In the genomic region with DNA sequence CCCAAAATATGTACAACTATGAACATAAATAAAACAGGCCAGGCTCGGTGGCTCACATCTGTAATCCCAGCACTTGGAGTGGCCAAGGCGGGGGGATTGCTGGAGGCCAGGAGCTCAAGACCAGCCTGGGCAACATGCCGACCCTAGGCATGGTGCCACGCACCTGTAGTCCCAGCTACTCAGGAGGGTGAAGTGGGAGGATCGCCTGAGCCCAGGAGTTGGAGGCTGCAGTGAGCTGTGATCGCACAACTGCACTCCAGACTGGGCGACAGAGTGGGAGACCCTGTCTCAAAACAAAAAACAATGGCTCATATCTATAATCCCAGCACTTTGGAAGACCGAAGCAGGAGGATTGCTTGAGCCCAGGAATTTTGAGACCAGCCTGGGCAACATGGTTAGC, we compare ENCODE assay signal across 1 cellular context.
A peak's percentile ranks its signal among the peaks of the same experiment; 100 is the strongest.
TF ChIP-seq lines count a peak whose summit lies in the region.

No MANE protein-coding gene starts in this region.

TF ChIP-seq in HepG2, 621 proteins besides CTCF, POLR2A, EP300 and RAD21:
- TF ChIP-seq, protein P1, sequence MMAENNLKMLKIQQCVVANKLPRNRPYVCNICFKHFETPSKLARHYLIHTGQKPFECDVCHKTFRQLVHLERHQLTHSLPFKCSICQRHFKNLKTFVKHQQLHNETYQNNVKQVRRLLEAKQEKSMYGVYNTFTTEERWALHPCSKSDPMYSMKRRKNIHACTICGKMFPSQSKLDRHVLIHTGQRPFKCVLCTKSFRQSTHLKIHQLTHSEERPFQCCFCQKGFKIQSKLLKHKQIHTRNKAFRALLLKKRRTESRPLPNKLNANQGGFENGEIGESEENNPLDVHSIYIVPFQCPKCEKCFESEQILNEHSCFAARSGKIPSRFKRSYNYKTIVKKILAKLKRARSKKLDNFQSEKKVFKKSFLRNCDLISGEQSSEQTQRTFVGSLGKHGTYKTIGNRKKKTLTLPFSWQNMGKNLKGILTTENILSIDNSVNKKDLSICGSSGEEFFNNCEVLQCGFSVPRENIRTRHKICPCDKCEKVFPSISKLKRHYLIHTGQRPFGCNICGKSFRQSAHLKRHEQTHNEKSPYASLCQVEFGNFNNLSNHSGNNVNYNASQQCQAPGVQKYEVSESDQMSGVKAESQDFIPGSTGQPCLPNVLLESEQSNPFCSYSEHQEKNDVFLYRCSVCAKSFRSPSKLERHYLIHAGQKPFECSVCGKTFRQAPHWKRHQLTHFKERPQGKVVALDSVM (CRISPR knock-in tag; IDR thresholded peaks at IDR 0.05): 0 out of 2 replicates have a peak, but pooled peaks have one; percentile 29
- TF ChIP-seq, protein P2, sequence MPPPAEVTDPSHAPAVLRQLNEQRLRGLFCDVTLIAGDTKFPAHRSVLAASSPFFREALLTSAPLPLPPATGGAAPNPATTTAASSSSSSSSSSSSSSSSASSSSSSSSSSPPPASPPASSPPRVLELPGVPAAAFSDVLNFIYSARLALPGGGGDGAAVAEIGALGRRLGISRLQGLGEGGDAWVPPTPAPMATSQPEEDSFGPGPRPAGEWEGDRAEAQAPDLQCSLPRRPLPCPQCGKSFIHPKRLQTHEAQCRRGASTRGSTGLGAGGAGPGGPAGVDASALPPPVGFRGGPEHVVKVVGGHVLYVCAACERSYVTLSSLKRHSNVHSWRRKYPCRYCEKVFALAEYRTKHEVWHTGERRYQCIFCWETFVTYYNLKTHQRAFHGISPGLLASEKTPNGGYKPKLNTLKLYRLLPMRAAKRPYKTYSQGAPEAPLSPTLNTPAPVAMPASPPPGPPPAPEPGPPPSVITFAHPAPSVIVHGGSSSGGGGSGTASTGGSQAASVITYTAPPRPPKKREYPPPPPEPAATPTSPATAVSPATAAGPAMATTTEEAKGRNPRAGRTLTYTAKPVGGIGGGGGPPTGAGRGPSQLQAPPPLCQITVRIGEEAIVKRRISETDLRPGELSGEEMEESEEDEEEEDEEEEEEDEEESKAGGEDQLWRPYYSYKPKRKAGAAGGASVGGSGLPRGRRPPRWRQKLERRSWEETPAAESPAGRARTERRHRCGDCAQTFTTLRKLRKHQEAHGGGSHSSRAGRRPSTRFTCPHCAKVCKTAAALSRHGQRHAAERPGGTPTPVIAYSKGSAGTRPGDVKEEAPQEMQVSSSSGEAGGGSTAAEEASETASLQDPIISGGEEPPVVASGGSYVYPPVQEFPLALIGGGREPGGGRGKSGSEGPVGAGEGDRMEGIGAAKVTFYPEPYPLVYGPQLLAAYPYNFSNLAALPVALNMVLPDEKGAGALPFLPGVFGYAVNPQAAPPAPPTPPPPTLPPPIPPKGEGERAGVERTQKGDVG (CRISPR knock-in tag; IDR thresholded peaks at IDR 0.05; ENCODE audit: borderline replicate concordance): no peak
- TF ChIP-seq, protein P3, sequence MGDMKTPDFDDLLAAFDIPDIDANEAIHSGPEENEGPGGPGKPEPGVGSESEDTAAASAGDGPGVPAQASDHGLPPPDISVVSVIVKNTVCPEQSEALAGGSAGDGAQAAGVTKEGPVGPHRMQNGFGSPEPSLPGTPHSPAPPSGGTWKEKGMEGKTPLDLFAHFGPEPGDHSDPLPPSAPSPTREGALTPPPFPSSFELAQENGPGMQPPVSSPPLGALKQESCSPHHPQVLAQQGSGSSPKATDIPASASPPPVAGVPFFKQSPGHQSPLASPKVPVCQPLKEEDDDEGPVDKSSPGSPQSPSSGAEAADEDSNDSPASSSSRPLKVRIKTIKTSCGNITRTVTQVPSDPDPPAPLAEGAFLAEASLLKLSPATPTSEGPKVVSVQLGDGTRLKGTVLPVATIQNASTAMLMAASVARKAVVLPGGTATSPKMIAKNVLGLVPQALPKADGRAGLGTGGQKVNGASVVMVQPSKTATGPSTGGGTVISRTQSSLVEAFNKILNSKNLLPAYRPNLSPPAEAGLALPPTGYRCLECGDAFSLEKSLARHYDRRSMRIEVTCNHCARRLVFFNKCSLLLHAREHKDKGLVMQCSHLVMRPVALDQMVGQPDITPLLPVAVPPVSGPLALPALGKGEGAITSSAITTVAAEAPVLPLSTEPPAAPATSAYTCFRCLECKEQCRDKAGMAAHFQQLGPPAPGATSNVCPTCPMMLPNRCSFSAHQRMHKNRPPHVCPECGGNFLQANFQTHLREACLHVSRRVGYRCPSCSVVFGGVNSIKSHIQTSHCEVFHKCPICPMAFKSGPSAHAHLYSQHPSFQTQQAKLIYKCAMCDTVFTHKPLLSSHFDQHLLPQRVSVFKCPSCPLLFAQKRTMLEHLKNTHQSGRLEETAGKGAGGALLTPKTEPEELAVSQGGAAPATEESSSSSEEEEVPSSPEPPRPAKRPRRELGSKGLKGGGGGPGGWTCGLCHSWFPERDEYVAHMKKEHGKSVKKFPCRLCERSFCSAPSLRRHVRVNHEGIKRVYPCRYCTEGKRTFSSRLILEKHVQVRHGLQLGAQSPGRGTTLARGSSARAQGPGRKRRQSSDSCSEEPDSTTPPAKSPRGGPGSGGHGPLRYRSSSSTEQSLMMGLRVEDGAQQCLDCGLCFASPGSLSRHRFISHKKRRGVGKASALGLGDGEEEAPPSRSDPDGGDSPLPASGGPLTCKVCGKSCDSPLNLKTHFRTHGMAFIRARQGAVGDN (CRISPR knock-in tag; IDR thresholded peaks at IDR 0.05): peak; percentile 28
- TF ChIP-seq, protein P4, sequence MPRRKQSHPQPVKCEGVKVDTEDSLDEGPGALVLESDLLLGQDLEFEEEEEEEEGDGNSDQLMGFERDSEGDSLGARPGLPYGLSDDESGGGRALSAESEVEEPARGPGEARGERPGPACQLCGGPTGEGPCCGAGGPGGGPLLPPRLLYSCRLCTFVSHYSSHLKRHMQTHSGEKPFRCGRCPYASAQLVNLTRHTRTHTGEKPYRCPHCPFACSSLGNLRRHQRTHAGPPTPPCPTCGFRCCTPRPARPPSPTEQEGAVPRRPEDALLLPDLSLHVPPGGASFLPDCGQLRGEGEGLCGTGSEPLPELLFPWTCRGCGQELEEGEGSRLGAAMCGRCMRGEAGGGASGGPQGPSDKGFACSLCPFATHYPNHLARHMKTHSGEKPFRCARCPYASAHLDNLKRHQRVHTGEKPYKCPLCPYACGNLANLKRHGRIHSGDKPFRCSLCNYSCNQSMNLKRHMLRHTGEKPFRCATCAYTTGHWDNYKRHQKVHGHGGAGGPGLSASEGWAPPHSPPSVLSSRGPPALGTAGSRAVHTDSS (CRISPR knock-in tag; conservative IDR thresholded peaks at IDR 0.05): no peak
- TF ChIP-seq SETDB1 (CRISPR knock-in tag; IDR thresholded peaks at IDR 0.05; ENCODE audit: borderline replicate concordance) (no peak), GABPB1 (CRISPR knock-in tag; IDR thresholded peaks at IDR 0.05) (0 out of 2 replicates have a peak, but pooled peaks have one; percentile 11), ZBTB38 (CRISPR knock-in tag; IDR thresholded peaks at IDR 0.05) (peak; percentile 51; the same call in 1 of the 2 replicates)
